Comparison of ENCODE assay signal across 27 cellular contexts in genomic region chr5:176397736-176398420, GRCh38.
"Had no signal": no experiment of that assay in that cellular context is flagged by ENCODE, and none has a peak within 500 bp of the region (broad histone marks: within the 10 kb centered on the region; RNA-seq: fewer than 3 reads in every experiment).

No MANE protein-coding gene starts in this region.

- H3K9me3 Mint-ChIP-seq: activated CD4-positive, alpha-beta memory T cell treated with anti-CD3 and anti-CD28 coated beads, Interleukin-2, amount 10 ng/mL, durations not matched to agents 7 days and 5 days; activated CD4-positive, alpha-beta T cell treated with anti-CD3 and anti-CD28 coated beads, Interleukin-2, amount 10 ng/mL, durations not matched to agents 24 days and 14 days; activated naive CD4-positive, alpha-beta T cell treated with anti-CD3 and anti-CD28 coated beads, Interleukin-2, amount 50 U/mL, for 72 hours; activated T-cell treated with anti-CD3 and anti-CD28 coated beads, Interleukin-2, amount 50 U/mL, for 4 hours; activated T-helper 17 cell treated with anti-CD3 and anti-CD28 coated beads, Interleukin-2, amount 50 U/mL, for 72 hours; natural killer cell had no signal

- H3K4me3 ChIP-seq: adrenal gland, body of pancreas, colonic mucosa, lower lobe of right lung, prostate gland, testis, transverse colon had no signal

- H3K4me1 ChIP-seq: adrenal gland, body of pancreas, prostate gland had no signal

- DNase-seq: activated CD4-positive, alpha-beta memory T cell treated with anti-CD3 and anti-CD28 coated beads, Interleukin-2, amount 10 ng/mL, durations not matched to agents 7 days and 5 days; activated CD4-positive, alpha-beta T cell treated with anti-CD3 and anti-CD28 coated beads, Interleukin-2, amount 10 ng/mL, durations not matched to agents 24 days and 14 days; activated CD4-positive, CD25-positive, alpha-beta regulatory T cell treated with anti-CD3 and anti-CD28 coated beads, Interleukin-2, amount 50 U/mL, for 72 hours; activated CD8-positive, alpha-beta memory T cell treated with anti-CD3 and anti-CD28 coated beads, Interleukin-2, amount 50 U/mL, for 48 hours; activated gamma-delta T cell treated with Interleukin-2 at 50 U/mL for 16 hours; activated T-cell treated with anti-CD3 and anti-CD28 coated beads, Interleukin-2, amount 50 U/mL, for 4 hours; adrenal gland; body of pancreas; cerebellar nuclear complex; colonic mucosa; effector CD8-positive, alpha-beta T cell; lower lobe of right lung; mesendoderm; natural killer cell; stimulated activated CD4-positive, alpha-beta T cell treated with anti-CD3 and anti-CD28 coated beads, Interleukin-2, amount 100 ng/mL, for 48 hours; stimulated activated naive CD8-positive, alpha-beta T cell treated with anti-CD3 and anti-CD28 coated beads, Interleukin-15, Interleukin-2, amounts not matched to agents 100 U/mL and 50 U/mL, for 24 hours; T-helper 17 cell; T1000; testis; transverse colon had no signal

- H3K9me3 ChIP-seq: adrenal gland, body of pancreas, colonic mucosa, lower lobe of right lung, neutrophil, prostate gland, testis, transverse colon had no signal

- H3K4me3 Mint-ChIP-seq: activated CD4-positive, alpha-beta memory T cell treated with anti-CD3 and anti-CD28 coated beads, Interleukin-2, amount 10 ng/mL, durations not matched to agents 7 days and 5 days; activated CD4-positive, alpha-beta T cell treated with anti-CD3 and anti-CD28 coated beads, Interleukin-2, amount 10 ng/mL, durations not matched to agents 24 days and 14 days; activated T-cell treated with anti-CD3 and anti-CD28 coated beads, Interleukin-2, amount 50 U/mL, for 4 hours; activated T-helper 17 cell treated with anti-CD3 and anti-CD28 coated beads, Interleukin-2, amount 50 U/mL, for 72 hours; natural killer cell; T-helper 17 cell had no signal

- H3K27ac Mint-ChIP-seq: activated CD4-positive, alpha-beta memory T cell treated with anti-CD3 and anti-CD28 coated beads, Interleukin-2, amount 10 ng/mL, durations not matched to agents 7 days and 5 days; activated CD4-positive, alpha-beta T cell treated with anti-CD3 and anti-CD28 coated beads, Interleukin-2, amount 10 ng/mL, durations not matched to agents 24 days and 14 days; T-helper 17 cell had no signal

- H3K36me3 Mint-ChIP-seq: activated naive CD4-positive, alpha-beta T cell treated with anti-CD3 and anti-CD28 coated beads, Interleukin-2, amount 50 U/mL, for 72 hours; natural killer cell had no signal

- H3K36me3 ChIP-seq: colonic mucosa, prostate gland had no signal

- FAIRE-seq: frontal cortex, keratinocyte, urothelium cell line had no signal

- ATAC-seq: activated naive CD4-positive, alpha-beta T cell treated with anti-CD3 and anti-CD28 coated beads, Interleukin-2, amount 50 U/mL, for 72 hours; activated T-cell treated with anti-CD3 and anti-CD28 coated beads, Interleukin-2, amount 50 U/mL, for 4 hours; activated T-helper 17 cell treated with anti-CD3 and anti-CD28 coated beads, Interleukin-2, amount 50 U/mL, for 72 hours; body of pancreas; lower lobe of right lung; natural killer cell; stimulated activated naive CD8-positive, alpha-beta T cell treated with anti-CD3 and anti-CD28 coated beads, Interleukin-15, Interleukin-2, amounts not matched to agents 100 U/mL and 50 U/mL, for 24 hours; T-helper 17 cell had no signal

- H3K27me3 Mint-ChIP-seq: activated CD4-positive, alpha-beta memory T cell treated with anti-CD3 and anti-CD28 coated beads, Interleukin-2, amount 10 ng/mL, durations not matched to agents 7 days and 5 days; activated CD4-positive, alpha-beta T cell treated with anti-CD3 and anti-CD28 coated beads, Interleukin-2, amount 10 ng/mL, durations not matched to agents 24 days and 14 days; activated T-helper 17 cell treated with anti-CD3 and anti-CD28 coated beads, Interleukin-2, amount 50 U/mL, for 72 hours; T-helper 17 cell had no signal

- H3K27ac ChIP-seq: body of pancreas, colonic mucosa, lower lobe of right lung, neutrophil, prostate gland, testis, transverse colon had no signal

- H3K4me1 Mint-ChIP-seq: activated CD4-positive, alpha-beta memory T cell treated with anti-CD3 and anti-CD28 coated beads, Interleukin-2, amount 10 ng/mL, durations not matched to agents 7 days and 5 days; activated T-helper 17 cell treated with anti-CD3 and anti-CD28 coated beads, Interleukin-2, amount 50 U/mL, for 72 hours had no signal

- H3K27me3 ChIP-seq: adrenal gland, body of pancreas, colonic mucosa, neutrophil, testis, transverse colon had no signal
